In genomic region chr2:20491739-20492531, GRCh38 we compare ENCODE assay signal across 13 cellular contexts. TPM values are rescaled to one million over a fixed set of nuclear protein-coding genes. Genes with fewer than 3 reads are reported as not detected.
DNase-seq lines count a peak whose midpoint lies in the region; ATAC-seq and TF ChIP-seq lines count a peak whose summit lies in the region.
"Had no signal": no experiment of that assay in that cellular context is flagged by ENCODE, and none has a peak within 500 bp of the region (broad histone marks: within the 10 kb centered on the region; RNA-seq: fewer than 3 reads in every experiment).

No MANE protein-coding gene starts in this region.

- no peak overlapping the region for H3K4me3 ChIP-seq in IMR-90 (ENCODE audit: insufficient read depth, low read depth, low read length)
- no peak overlapping the region for H3K4me3 ChIP-seq in breast epithelium
- H3K4me3 ChIP-seq in mesenchymal stem cell (ENCODE audit: insufficient read depth in 1 of 2, low read depth in 1 of 2, low read length in 2 of 2), result no peak overlapping the region
- no peak overlapping the region for H3K4me3 ChIP-seq in stomach smooth muscle (ENCODE audit: low read length in 2 of 2)
- H3K4me3 ChIP-seq in gastroesophageal sphincter, result no peak overlapping the region
- H3K4me3 ChIP-seq: body of pancreas, PC-9 had no signal

- no peaks in the 10 kb centered on the region for H3K9me3 Mint-ChIP-seq in activated T-cell treated with anti-CD3 and anti-CD28 coated beads, Interleukin-2, amount 50 U/mL, for 4 hours
- H3K9me3 Mint-ChIP-seq: T-helper 2 cell treated with Interferon-gamma antibody and Interleukin-4, amounts not matched to agents 5 μg/mL and 100 μg/mL, for 36 hours had no signal

- no peaks in the 10 kb centered on the region for H3K4me1 Mint-ChIP-seq in activated T-cell treated with anti-CD3 and anti-CD28 coated beads, Interleukin-2, amount 50 U/mL, for 4 hours (ENCODE audit: low read depth)

- no peak for TF ChIP-seq CTCF in IMR-90 (conservative IDR thresholded peaks at IDR 0.05; ENCODE audit: low read depth, low read length)
- no peak for TF ChIP-seq CTCF in breast epithelium (IDR thresholded peaks at IDR 0.05)
- TF ChIP-seq CTCF in gastroesophageal sphincter (IDR thresholded peaks at IDR 0.05), result no peak

- no peak for TF ChIP-seq EP300 in gastroesophageal sphincter (IDR thresholded peaks at IDR 0.05)

- no peak overlapping the region for H2BK120ac ChIP-seq in IMR-90 (ENCODE audit: low read depth, low read length)
- peak overlapping the region; percentile 43 for H2BK120ac ChIP-seq in mesenchymal stem cell (ENCODE audit: low read depth, low read length)

- peak overlapping the region in 1 of 2 experiments; percentile 23 for H2BK12ac ChIP-seq in mesenchymal stem cell (ENCODE audit: low read length in 2 of 2)

- CTCF ChIA-PET in IMR-90 (lab: Yijun Ruan, JAX), result no interaction called here

- no peaks in the 10 kb centered on the region for H3K79me1 ChIP-seq in IMR-90 (ENCODE audit: low read depth in 1 of 2, low read length in 2 of 2)
- H3K79me1 ChIP-seq in mesenchymal stem cell (replicated peaks; ENCODE audit: low read length, poor library complexity, severe bottlenecking), result no peaks in the 10 kb centered on the region

- no peaks in the 10 kb centered on the region for H3K36me3 Mint-ChIP-seq in activated T-cell treated with anti-CD3 and anti-CD28 coated beads, Interleukin-2, amount 50 U/mL, for 4 hours (ENCODE audit: insufficient read depth)

- dilution Hi-C loops in IMR-90 (cut with HindIII; ENCODE audit: low sequenced_read_pairs, unreplicated experiment), result no loop called here

- H4K91ac ChIP-seq in IMR-90 (ENCODE audit: insufficient read depth, low read depth, low read length), result no peak overlapping the region
- peak overlapping the region; percentile 43 for H4K91ac ChIP-seq in mesenchymal stem cell (ENCODE audit: low read length)

- H4K5ac ChIP-seq in IMR-90 (ENCODE audit: low read depth, low read length), result no peak overlapping the region

- H3K4ac ChIP-seq in IMR-90 (ENCODE audit: low read depth, low read length) (no peak overlapping the region), mesenchymal stem cell (ENCODE audit: low read depth in 1 of 2, low read length in 2 of 2) (peak overlapping the region in 1 of 2 experiments; percentile 79)

- H3K4me1 ChIP-seq in IMR-90 (ENCODE audit: control insufficient read depth, insufficient read depth, low read length), result peaks cover 15% of the 10 kb centered on the region
- peaks cover 0 to 5% of the 10 kb centered on the region in 2 donors for H3K4me1 ChIP-seq in breast epithelium
- H3K4me1 ChIP-seq in mesenchymal stem cell (ENCODE audit: control insufficient read depth, insufficient read depth, low read depth, low read length), result peaks cover 57% of the 10 kb centered on the region
- peaks cover 32% of the 10 kb centered on the region for H3K4me1 ChIP-seq in stomach smooth muscle (ENCODE audit: control insufficient read depth, insufficient read depth, low read length)
- H3K4me1 ChIP-seq in gastroesophageal sphincter, result peaks cover 0 to 23% (median 0%) of the 10 kb centered on the region in 3 donors

- no peaks in the 10 kb centered on the region for H3K27me3 Mint-ChIP-seq in activated T-cell treated with anti-CD3 and anti-CD28 coated beads, Interleukin-2, amount 50 U/mL, for 4 hours (ENCODE audit: low read depth)

- WGBS in IMR-90 (ENCODE audit: extremely low coverage in 2 of 2, insufficient read length in 1 of 2), 2 experiments, result 31% methylated on average over 7 of the region's 15 CpGs; no CpG with 5 or more reads in 1 of the 2 experiments
- WGBS in mesenchymal stem cell, result 23% methylated on average over 14 of the region's 15 CpGs
- 48 to 87% methylated on average over 3 of the region's 15 CpGs for WGBS in gastroesophageal sphincter (ENCODE audit: low coverage in 1 of 2), 2 donors

- H2AK9ac ChIP-seq in IMR-90 (replicated peaks; ENCODE audit: low read depth, low read length, poor library complexity), result no peak overlapping the region

- H3K9ac ChIP-seq in IMR-90 (ENCODE audit: low read depth, low read length) (no peak overlapping the region), mesenchymal stem cell (ENCODE audit: low read length) (no peak overlapping the region), stomach smooth muscle (ENCODE audit: low read length in 2 of 2) (peak overlapping the region in 1 of 2 donors; percentile 19)

- H3K36me3 ChIP-seq in IMR-90 (ENCODE audit: control insufficient read depth, insufficient read depth, low read length) (no peaks in the 10 kb centered on the region), breast epithelium (no peaks in the 10 kb centered on the region), mesenchymal stem cell (ENCODE audit: control insufficient read depth in 1 of 2, insufficient read depth in 2 of 2, low read depth in 1 of 2, low read length in 2 of 2) (no peaks in the 10 kb centered on the region), stomach smooth muscle (ENCODE audit: control insufficient read depth in 2 of 2, insufficient read depth in 2 of 2, low read length in 2 of 2) (no peaks in the 10 kb centered on the region), gastroesophageal sphincter (no peaks in the 10 kb centered on the region)

- in situ Hi-C loops in IMR-90 (cut with MboI; ENCODE audit: low sequenced_read_pairs), result loop anchor here (5.0 kb wide), 1 partner anchor 40 kb away; no protein-coding TSS in a partner anchor

- H2BK5ac ChIP-seq in IMR-90 (ENCODE audit: low read depth, low read length, poor library complexity, severe bottlenecking) (no peak overlapping the region), mesenchymal stem cell (ENCODE audit: low read depth, low read length, poor library complexity, severe bottlenecking) (peak overlapping the region; percentile 1)

- H3K56ac ChIP-seq in IMR-90 (ENCODE audit: extremely low read depth, insufficient read depth, low read length), result no peak overlapping the region

- H2BK15ac ChIP-seq in IMR-90 (ENCODE audit: low read depth, low read length) (0 out of 3 replicates have a peak overlapping the region, but pooled peaks have one; percentile 53), mesenchymal stem cell (ENCODE audit: low read depth, poor library complexity, severe bottlenecking) (no peak overlapping the region)

- H3K27me3 ChIP-seq in IMR-90 (ENCODE audit: control insufficient read depth, insufficient read depth, low read length), result no peaks in the 10 kb centered on the region; the same call in 1 of the 2 replicates
- no peaks in the 10 kb centered on the region for H3K27me3 ChIP-seq in breast epithelium
- peaks cover 0 to 5% of the 10 kb centered on the region in 2 experiments for H3K27me3 ChIP-seq in mesenchymal stem cell (ENCODE audit: control insufficient read depth in 1 of 2, insufficient read depth in 1 of 2, low read length in 2 of 2)
- H3K27me3 ChIP-seq in stomach smooth muscle (ENCODE audit: control insufficient read depth in 1 of 2, insufficient read depth in 2 of 2, low read length in 2 of 2), result no peaks in the 10 kb centered on the region
- no peaks in the 10 kb centered on the region for H3K27me3 ChIP-seq in gastroesophageal sphincter
- H3K27me3 ChIP-seq: body of pancreas had no signal

- H2BK20ac ChIP-seq in IMR-90 (ENCODE audit: low read depth, low read length), result no peak overlapping the region

- BruUV-seq in IMR-90 (replicated peaks; lab: Mats Ljungman, UMichigan), result no TSS peak

- ATAC-seq in IMR-90 (ENCODE audit: low read depth), result no peak
- ATAC-seq in activated T-cell treated with anti-CD3 and anti-CD28 coated beads, Interleukin-2, amount 50 U/mL, for 4 hours, result no peak
- no peak for ATAC-seq in gastroesophageal sphincter
- ATAC-seq: body of pancreas had no signal

- no peak for DNase-seq in IMR-90
- DNase-seq in breast epithelium (ENCODE audit: low spot score in 2 of 2), result no peak
- peak; percentile 61 for DNase-seq in mesenchymal stem cell
- DNase-seq in activated effector memory CD4-positive, alpha-beta T cell treated with anti-CD3 and anti-CD28 coated beads, Interleukin-2, amount 50 U/mL, for 16 hours, result no peak
- DNase-seq in activated T-cell treated with anti-CD3 and anti-CD28 coated beads, Interleukin-2, amount 50 U/mL, for 4 hours, result no peak
- DNase-seq in Kasumi-1 (lab: John Stamatoyannopoulos, UW), result no peak
- DNase-seq: activated CD4-positive, alpha-beta T cell treated with anti-CD3 and anti-CD28 coated beads, Interleukin-2, amount 50 U/mL, for 4 hours; activated effector memory CD4-positive, alpha-beta T cell treated with Interleukin-2 at 50 U/mL for 16 hours; body of pancreas; PC-9 had no signal

- H3K23ac ChIP-seq in IMR-90 (ENCODE audit: low read depth, low read length) (no peak overlapping the region), mesenchymal stem cell (ENCODE audit: low read length in 2 of 2) (no peak overlapping the region)

- no peak overlapping the region for H3K4me3 Mint-ChIP-seq in activated T-cell treated with anti-CD3 and anti-CD28 coated beads, Interleukin-2, amount 50 U/mL, for 4 hours
- H3K4me3 Mint-ChIP-seq: T-helper 2 cell treated with Interferon-gamma antibody and Interleukin-4, amounts not matched to agents 5 μg/mL and 100 μg/mL, for 36 hours had no signal

- no peaks in the 10 kb centered on the region for H3K9me3 ChIP-seq in IMR-90 (ENCODE audit: control insufficient read depth, insufficient read depth, low read length)
- H3K9me3 ChIP-seq in breast epithelium, result no peaks in the 10 kb centered on the region
- no peaks in the 10 kb centered on the region for H3K9me3 ChIP-seq in mesenchymal stem cell (ENCODE audit: control insufficient read depth, low read length)
- no peaks in the 10 kb centered on the region for H3K9me3 ChIP-seq in stomach smooth muscle (ENCODE audit: control insufficient read depth in 2 of 2, low read length in 2 of 2)
- no peaks in the 10 kb centered on the region for H3K9me3 ChIP-seq in gastroesophageal sphincter
- H3K9me3 ChIP-seq: body of pancreas had no signal

- H3K27ac ChIP-seq in IMR-90 (ENCODE audit: insufficient read depth, low read length), result no peak overlapping the region
- H3K27ac ChIP-seq in breast epithelium, result peak overlapping the region; percentile 4 to 46
- peak overlapping the region; percentile 68 for H3K27ac ChIP-seq in mesenchymal stem cell (ENCODE audit: low read length, poor library complexity, severe bottlenecking)
- H3K27ac ChIP-seq in stomach smooth muscle (ENCODE audit: low read length), result peak overlapping the region; percentile 75
- H3K27ac ChIP-seq in gastroesophageal sphincter, result peak overlapping the region in 1 of 4 donors; percentile 25
- H3K27ac ChIP-seq: body of pancreas, PC-9 had no signal

- TF ChIP-seq RAD21 in IMR-90 (IDR thresholded peaks at IDR 0.05; ENCODE audit: low read length), result no peak

- H3K4me2 ChIP-seq in IMR-90 (ENCODE audit: low read depth, low read length) (no peak overlapping the region), mesenchymal stem cell (ENCODE audit: low read length, poor library complexity, severe bottlenecking) (no peak overlapping the region)
- H3K4me2 ChIP-seq: PC-9 had no signal

- H4K8ac ChIP-seq in IMR-90 (ENCODE audit: low read depth in 2 of 2, low read length in 2 of 2), result no peak overlapping the region
- H4K8ac ChIP-seq in mesenchymal stem cell (ENCODE audit: low read length), result peak overlapping the region; percentile 31

- H3K9me1 ChIP-seq in IMR-90 (ENCODE audit: insufficient read depth, low read length), result peaks cover 14% of the 10 kb centered on the region

- H2AK5ac ChIP-seq in IMR-90 (ENCODE audit: low read depth, low read length), result peak overlapping the region; percentile 62
- H2AK5ac ChIP-seq in mesenchymal stem cell (ENCODE audit: low read length, severe bottlenecking), result peak overlapping the region; percentile 85

- H2AFZ ChIP-seq in IMR-90 (replicated peaks; ENCODE audit: low read length, poor library complexity), result peak overlapping the region; percentile 25
- H2AFZ ChIP-seq in mesenchymal stem cell (ENCODE audit: low read depth, low read length), result no peak overlapping the region
- H2AFZ ChIP-seq: PC-9 had no signal

- H3K14ac ChIP-seq in IMR-90 (replicated peaks; ENCODE audit: low read depth, low read length) (no peak overlapping the region), mesenchymal stem cell (ENCODE audit: low read length in 2 of 2) (no peak overlapping the region)

- H3K18ac ChIP-seq in IMR-90 (ENCODE audit: low read depth, low read length) (no peak overlapping the region), mesenchymal stem cell (ENCODE audit: low read depth in 1 of 2, low read length in 2 of 2) (peak overlapping the region; percentile 35 to 54)

- POLR2A ChIA-PET in IMR-90 (lab: Charles Lee; ENCODE audit: unreplicated experiment), result no interaction called here

- no peaks in the 10 kb centered on the region; the same call in 1 of the 2 replicates for H4K20me1 ChIP-seq in IMR-90 (ENCODE audit: insufficient read depth, low read length)

- no peak for TF ChIP-seq POLR2A in IMR-90 (IDR thresholded peaks at IDR 0.05; ENCODE audit: low read depth, low read length)
- TF ChIP-seq POLR2A in breast epithelium (IDR thresholded peaks at IDR 0.05), result no peak
- TF ChIP-seq POLR2A in gastroesophageal sphincter (IDR thresholded peaks at IDR 0.05), result no peak

- intact Hi-C loops in IMR-90 (cut with micrococcal nuclease), result no loop called here
- intact Hi-C loops in breast epithelium (cut with DNase I; ENCODE audit: low total_unique reads), result no loop called here

RNA-seq across cellular contexts. Expression of gene RHOB, which starts 45.1 kb away (rescaled TPM):
- 112 and 151 TPM in 2 replicates for total RNA-seq in IMR-90 (2012; rRNA removed)
- polyA plus RNA-seq in IMR-90 (2012; rRNA removed), result 149 and 201 TPM in 2 replicates
- 238 and 364 TPM in 2 replicates for polyA plus RNA-seq in IMR-90 (2012; cell fraction: cytosol; rRNA removed)
- polyA plus RNA-seq in IMR-90 (2012; cell fraction: nucleus; rRNA removed; ENCODE audit: low replicate concordance), result 195 and 365 TPM in 2 replicates
- 1,000 to 10,000 TPM in 1 of 3 donors, 100 to 1,000 TPM in 2; 643 to 1,178 (median 772) TPM for total RNA-seq in breast epithelium
- polyA plus RNA-seq in mesenchymal stem cell (2013, experiment 1 of 2), result 126 TPM
- polyA plus RNA-seq in mesenchymal stem cell (2013, experiment 2 of 2), result 126 TPM
- 10 to 100 TPM; 14.2 to 14.6 (median 14.2) TPM for total RNA-seq in activated T-cell treated with anti-CD3 and anti-CD28 coated beads, Interleukin-2, amount 50 U/mL, for 4 hours
- 1,000 to 10,000 TPM; 1,174 to 1,482 (median 1,322) TPM for total RNA-seq in gastroesophageal sphincter
